Comparison of ENCODE assay signal across 10 cellular contexts in genomic region chr5:149422429-149423286, GRCh38. TPM values are rescaled to one million over a fixed set of nuclear protein-coding genes. Genes with fewer than 3 reads are reported as not detected.
DNase-seq lines count a peak whose midpoint lies in the region; ATAC-seq, FAIRE-seq and TF ChIP-seq lines count a peak whose summit lies in the region.
"Had no signal": no experiment of that assay in that cellular context is flagged by ENCODE, and none has a peak within 500 bp of the region (broad histone marks: within the 10 kb centered on the region; RNA-seq: fewer than 3 reads in every experiment).

No MANE protein-coding gene starts in this region.

- peak; percentile 95 for DNase-seq in IMR-90
- peak; percentile 76 for DNase-seq in brain microvascular endothelial cell
- peak; percentile 98 for DNase-seq in left kidney (ENCODE audit: low read depth, low spot score)
- DNase-seq in suprapubic skin (ENCODE audit: low spot score in 2 of 2) = no peak
- no peak for DNase-seq in GM19239 (ENCODE audit: insufficient read length, low spot score)
- DNase-seq: NCI-H1436 treated with DMSO at 0.1 percent for 48 hours had no signal

- peak overlapping the region; percentile 94 for H2AK5ac ChIP-seq in IMR-90 (ENCODE audit: low read depth, low read length)

- peak overlapping the region; percentile 93 for H2BK20ac ChIP-seq in IMR-90 (ENCODE audit: low read depth, low read length)

- peak overlapping the region; percentile 80 for H2AFZ ChIP-seq in IMR-90 (replicated peaks; ENCODE audit: low read length, poor library complexity)

- H3K9ac ChIP-seq in IMR-90 (ENCODE audit: low read depth, low read length) = peak overlapping the region; percentile 51

- dilution Hi-C loops in IMR-90 (cut with HindIII; ENCODE audit: low sequenced_read_pairs, unreplicated experiment) = no loop called here

- no peak for TF ChIP-seq CTCF in IMR-90 (conservative IDR thresholded peaks at IDR 0.05; ENCODE audit: low read depth, low read length)
- no peak for TF ChIP-seq CTCF in brain microvascular endothelial cell (IDR thresholded peaks at IDR 0.05; ENCODE audit: low read depth, low read length, missing control alignments)
- TF ChIP-seq CTCF in suprapubic skin (IDR thresholded peaks at IDR 0.05) = no peak

- TF ChIP-seq POLR2A in IMR-90 (IDR thresholded peaks at IDR 0.05; ENCODE audit: low read depth, low read length) (peak; percentile 76), suprapubic skin (IDR thresholded peaks at IDR 0.05) (no peak)

- peak overlapping the region; percentile 97 for H4K91ac ChIP-seq in IMR-90 (ENCODE audit: insufficient read depth, low read depth, low read length)

- peak overlapping the region; percentile 6; the same call in 1 of the 2 replicates for H3K4me2 ChIP-seq in IMR-90 (ENCODE audit: low read depth, low read length)

- no peaks in the 10 kb centered on the region for H3K27me3 ChIP-seq in IMR-90 (ENCODE audit: control insufficient read depth, insufficient read depth, low read length)
- no peaks in the 10 kb centered on the region for H3K27me3 ChIP-seq in brain microvascular endothelial cell (replicated peaks)
- H3K27me3 ChIP-seq in suprapubic skin = no peaks in the 10 kb centered on the region

- H3K4me1 ChIP-seq in IMR-90 (ENCODE audit: control insufficient read depth, insufficient read depth, low read length) = peaks cover 69% of the 10 kb centered on the region
- H3K4me1 ChIP-seq in suprapubic skin = peaks cover 28% of the 10 kb centered on the region

- H3K9me1 ChIP-seq in IMR-90 (ENCODE audit: insufficient read depth, low read length) = peaks cover 30% of the 10 kb centered on the region

- peak; percentile 24; the same call in 1 of the 2 replicates for TF ChIP-seq RAD21 in IMR-90 (IDR thresholded peaks at IDR 0.05; ENCODE audit: low read length)

- H4K8ac ChIP-seq in IMR-90 (ENCODE audit: low read depth in 2 of 2, low read length in 2 of 2) = peak overlapping the region; percentile 83 to 89

- H3K56ac ChIP-seq in IMR-90 (ENCODE audit: extremely low read depth, insufficient read depth, low read length) = peak overlapping the region; percentile 91

- peaks cover 62% of the 10 kb centered on the region for H4K20me1 ChIP-seq in IMR-90 (ENCODE audit: insufficient read depth, low read length)

- H2BK120ac ChIP-seq in IMR-90 (ENCODE audit: low read depth, low read length) = peak overlapping the region; percentile 99

- no peak for TF ChIP-seq EP300 in suprapubic skin (IDR thresholded peaks at IDR 0.05)

- H3K18ac ChIP-seq in IMR-90 (ENCODE audit: low read depth, low read length) = peak overlapping the region; percentile 31

- in situ Hi-C loops in IMR-90 (cut with MboI; ENCODE audit: low sequenced_read_pairs) (no loop called here), brain microvascular endothelial cell (cut with HindIII; ENCODE audit: low pct_ligation_motif_present, low sequenced_read_pairs) (no loop called here)

- WGBS in IMR-90 (ENCODE audit: extremely low coverage in 2 of 2, insufficient read length in 1 of 2), 2 experiments = 0% methylated on average over 2 of the region's 22 CpGs; no CpG with 5 or more reads in 1 of the 2 experiments
- 39% methylated on average over 17 of the region's 22 CpGs for WGBS in suprapubic skin

- no peaks in the 10 kb centered on the region for H3K9me3 ChIP-seq in IMR-90 (ENCODE audit: control insufficient read depth, insufficient read depth, low read length)
- no peaks in the 10 kb centered on the region for H3K9me3 ChIP-seq in suprapubic skin

- peak overlapping the region; percentile 97 for H3K4ac ChIP-seq in IMR-90 (ENCODE audit: low read depth, low read length)

- peak overlapping the region; percentile 85 for H2AK9ac ChIP-seq in IMR-90 (replicated peaks; ENCODE audit: low read depth, low read length, poor library complexity)

- CTCF ChIA-PET in IMR-90 (lab: Yijun Ruan, JAX) = interaction anchor here (0.9 to 1.5 kb wide), 2 partner anchors 11 to 196 kb away, joined by 3 to 4 read pairs; no protein-coding TSS in a partner anchor

- peak overlapping the region; percentile 99 for H3K27ac ChIP-seq in IMR-90 (ENCODE audit: insufficient read depth, low read length)
- peak overlapping the region; percentile 85 for H3K27ac ChIP-seq in brain microvascular endothelial cell
- peak overlapping the region; percentile 15 for H3K27ac ChIP-seq in suprapubic skin

- intact Hi-C loops in IMR-90 (cut with micrococcal nuclease) = loop anchor here (2.0 kb wide), 1 partner anchor 16 kb away; no protein-coding TSS in a partner anchor

- no TSS peak for BruUV-seq in IMR-90 (replicated peaks; lab: Mats Ljungman, UMichigan)

- H3K36me3 ChIP-seq in IMR-90 (ENCODE audit: control insufficient read depth, insufficient read depth, low read length) (peaks cover 87% of the 10 kb centered on the region), brain microvascular endothelial cell (replicated peaks) (peaks cover 76% of the 10 kb centered on the region), suprapubic skin (peaks cover 6% of the 10 kb centered on the region)

- H3K23ac ChIP-seq in IMR-90 (ENCODE audit: low read depth, low read length) = peak overlapping the region; percentile 97

- FAIRE-seq in GM19239 (lab: Jason Lieb, UNC) = no peak

- H2BK15ac ChIP-seq in IMR-90 (ENCODE audit: low read depth, low read length) = peak overlapping the region; percentile 61; the same call in 2 of the 3 replicates

- peak overlapping the region; percentile 84 for H4K5ac ChIP-seq in IMR-90 (ENCODE audit: low read depth, low read length)

- H3K4me3 ChIP-seq in IMR-90 (ENCODE audit: insufficient read depth, low read depth, low read length) = no peak overlapping the region
- H3K4me3 ChIP-seq in brain microvascular endothelial cell (ENCODE audit: low read depth, low read length) = no peak overlapping the region
- no peak overlapping the region for H3K4me3 ChIP-seq in suprapubic skin

- peaks cover 39 to 86% of the 10 kb centered on the region in 2 experiments for H3K79me1 ChIP-seq in IMR-90 (ENCODE audit: low read depth in 1 of 2, low read length in 2 of 2)

- H2BK5ac ChIP-seq in IMR-90 (ENCODE audit: low read depth, low read length, poor library complexity, severe bottlenecking) = peak overlapping the region; percentile 89

- ATAC-seq in IMR-90 (ENCODE audit: low read depth) (peak; percentile 66), HG03469 (IDR thresholded peaks at IDR 0.05; ENCODE audit: unreplicated experiment) (no peak), GM18519 (IDR thresholded peaks at IDR 0.05; ENCODE audit: low FRiP score, unreplicated experiment) (no peak), GM21717 (IDR thresholded peaks at IDR 0.05; ENCODE audit: unreplicated experiment) (no peak)

- POLR2A ChIA-PET in IMR-90 (lab: Charles Lee; ENCODE audit: unreplicated experiment) = interaction anchor here (1.3 to 3.1 kb wide), 3 partner anchors 10 to 18 kb away, joined by 5 to 42 read pairs (median 22); no protein-coding TSS in a partner anchor

- H3K14ac ChIP-seq in IMR-90 (replicated peaks; ENCODE audit: low read depth, low read length) = peak overlapping the region; percentile 94

TF ChIP-seq in IMR-90, 13 proteins besides CTCF, POLR2A, EP300 and RAD21:
- TF ChIP-seq ELK1 (IDR thresholded peaks at IDR 0.05; ENCODE audit: borderline replicate concordance, low read depth, low read length) (no peak), SMC3 (IDR thresholded peaks at IDR 0.05; ENCODE audit: low read depth, low read length) (0 out of 2 replicates have a peak, but pooled peaks have one; percentile 0), MAZ (IDR thresholded peaks at IDR 0.05; ENCODE audit: borderline replicate concordance, low read depth, low read length) (peak; percentile 94; the same call in 1 of the 2 replicates)

RNA-seq across cellular contexts. Expression of gene IL17B, which starts 43.6 kb away (rescaled TPM):
- total RNA-seq in IMR-90 (2012; rRNA removed) (0.28 TPM in 1 of 2 replicates, not detected in the other), suprapubic skin (not detected)
- 0.31 and 0.86 TPM in 2 replicates for polyA plus RNA-seq in IMR-90 (2012; rRNA removed)
- 0.84 TPM in 1 of 2 replicates, not detected in the other for polyA plus RNA-seq in IMR-90 (2012; cell fraction: cytosol; rRNA removed)
- polyA plus RNA-seq in IMR-90 (2012; cell fraction: nucleus; rRNA removed; ENCODE audit: low replicate concordance) = 0.30 and 0.39 TPM in 2 replicates
- total RNA-seq: natural killer cell treated with Interleukin-12 subunit alpha and Interleukin-12 subunit beta and Interleukin-15 and Interleukin-18, amount 100 ng/mL, for 72 hours had no signal

Comparison
In these comparisons a context has a peak if more than half of its experiments do, and no peak if none do; other contexts are left out.
1. DNase-seq: peak in IMR-90 (single experiment), brain microvascular endothelial cell (single experiment) and left kidney (single experiment); none in suprapubic skin (0 of 2) and GM19239 (single experiment).
2. H3K27ac ChIP-seq: peak in every context shown above with its lines; median percentile 99 in IMR-90; 85 in brain microvascular endothelial cell; 15 in suprapubic skin.